In genomic region chr17:50139185-50139783, GRCh38 we compare ENCODE assay signal across 17 cellular contexts. TPM values are rescaled to one million over a fixed set of nuclear protein-coding genes. Genes with fewer than 3 reads are reported as not detected.
DNase-seq lines count a peak whose midpoint lies in the region; ATAC-seq and TF ChIP-seq lines count a peak whose summit lies in the region.
"Had no signal": no experiment of that assay in that cellular context is flagged by ENCODE, and none has a peak within 500 bp of the region (broad histone marks: within the 10 kb centered on the region; RNA-seq: fewer than 3 reads in every experiment).

No MANE protein-coding gene starts in this region.

- no peak for DNase-seq in left ventricle myocardium inferior
- DNase-seq in cardiac septum (ENCODE audit: low spot score): no peak
- DNase-seq in activated T-helper 1 cell treated with anti-CD3 and anti-CD28 coated beads, Interleukin-12 subunit alpha, Interleukin-12 subunit beta, Interleukin-2, Interleukin-4 antibody, amounts not matched to agents 30 ng/mL and 10 ng/mL and 1 ng/mL, durations not matched to agents 14 hours and 24 hours and 36 hours (ENCODE audit: low spot score): no peak
- DNase-seq in naive B cell: no peak
- no peak for DNase-seq in upper lobe of left lung
- no peak for DNase-seq in activated T-cell treated with anti-CD3 and anti-CD28 coated beads, Interleukin-2, amount 50 U/mL, for 48 hours
- no peak for DNase-seq in T1000 (lab: John Stamatoyannopoulos, UW)
- no peak for DNase-seq in UCSD-AML1 (lab: John Stamatoyannopoulos, UW; ENCODE audit: unreplicated experiment)

- H3K9me3 Mint-ChIP-seq in activated T-helper 1 cell treated with anti-CD3 and anti-CD28 coated beads, Interleukin-12 subunit alpha, Interleukin-12 subunit beta, Interleukin-2, Interleukin-4 antibody, amounts not matched to agents 30 ng/mL and 10 ng/mL and 1 ng/mL, durations not matched to agents 14 hours and 24 hours and 36 hours: no peaks in the 10 kb centered on the region
- H3K9me3 Mint-ChIP-seq in naive B cell: no peaks in the 10 kb centered on the region
- H3K9me3 Mint-ChIP-seq: activated CD4-positive, alpha-beta T cell treated with anti-CD3 and anti-CD28 coated beads, Interleukin-2, amount 10 ng/mL, durations not matched to agents 24 days and 14 days had no signal

- H3K4me1 ChIP-seq in left ventricle myocardium inferior (peaks cover 47% of the 10 kb centered on the region), upper lobe of left lung (peaks cover 36 to 50% (median 39%) of the 10 kb centered on the region in 4 donors)

- H3K4me1 Mint-ChIP-seq in activated T-helper 1 cell treated with anti-CD3 and anti-CD28 coated beads, Interleukin-12 subunit alpha, Interleukin-12 subunit beta, Interleukin-2, Interleukin-4 antibody, amounts not matched to agents 30 ng/mL and 10 ng/mL and 1 ng/mL, durations not matched to agents 14 hours and 24 hours and 36 hours (ENCODE audit: low read depth): peaks cover 71% of the 10 kb centered on the region
- peaks cover 66 to 69% (median 68%) of the 10 kb centered on the region in 3 donors for H3K4me1 Mint-ChIP-seq in naive B cell

- peak overlapping the region; percentile 72 for H3K4me3 Mint-ChIP-seq in activated T-helper 1 cell treated with anti-CD3 and anti-CD28 coated beads, Interleukin-12 subunit alpha, Interleukin-12 subunit beta, Interleukin-2, Interleukin-4 antibody, amounts not matched to agents 30 ng/mL and 10 ng/mL and 1 ng/mL, durations not matched to agents 14 hours and 24 hours and 36 hours
- no peak overlapping the region for H3K4me3 Mint-ChIP-seq in naive B cell

- no peak for TF ChIP-seq CTCF in left ventricle myocardium inferior (IDR thresholded peaks at IDR 0.05; ENCODE audit: borderline replicate concordance)
- TF ChIP-seq CTCF in upper lobe of left lung (IDR thresholded peaks at IDR 0.05): no peak

- H3K27me3 Mint-ChIP-seq in activated T-helper 1 cell treated with anti-CD3 and anti-CD28 coated beads, Interleukin-12 subunit alpha, Interleukin-12 subunit beta, Interleukin-2, Interleukin-4 antibody, amounts not matched to agents 30 ng/mL and 10 ng/mL and 1 ng/mL, durations not matched to agents 14 hours and 24 hours and 36 hours (ENCODE audit: insufficient read depth): no peaks in the 10 kb centered on the region
- no peaks in the 10 kb centered on the region for H3K27me3 Mint-ChIP-seq in naive B cell
- H3K27me3 Mint-ChIP-seq: activated CD4-positive, alpha-beta T cell treated with anti-CD3 and anti-CD28 coated beads, Interleukin-2, amount 10 ng/mL, durations not matched to agents 24 days and 14 days had no signal

- 80 to 85% methylated on average over 13 to 15 of the region's 15 CpGs for WGBS in upper lobe of left lung, 2 donors

- H3K36me3 ChIP-seq in left ventricle myocardium inferior (peaks cover 97% of the 10 kb centered on the region), upper lobe of left lung (peaks cover 22 to 98% (median 89%) of the 10 kb centered on the region in 4 donors)

- intact Hi-C loops in left ventricle myocardium inferior (cut with micrococcal nuclease): no loop called here
- intact Hi-C loops in cardiac septum (cut with DNase I): no loop called here
- intact Hi-C loops in activated T-helper 1 cell treated with anti-CD3 and anti-CD28 coated beads, Interleukin-12 subunit alpha, Interleukin-12 subunit beta, Interleukin-2, Interleukin-4 antibody, amounts not matched to agents 30 ng/mL and 10 ng/mL and 1 ng/mL, durations not matched to agents 14 hours and 24 hours and 36 hours (cut with micrococcal nuclease): no loop called here

- H3K27ac ChIP-seq in left ventricle myocardium inferior (replicated peaks) (peak overlapping the region; percentile 74), upper lobe of left lung (peak overlapping the region in 3 of 4 donors; percentile 18 to 79 (median 62))
- H3K27ac ChIP-seq: PC-9, tibial nerve had no signal

- H3K9me3 ChIP-seq in left ventricle myocardium inferior (replicated peaks): no peaks in the 10 kb centered on the region
- H3K9me3 ChIP-seq in upper lobe of left lung: no peaks in the 10 kb centered on the region
- H3K9me3 ChIP-seq: esophagus muscularis mucosa, mucosa of descending colon, tibial nerve had no signal

- H3K27me3 ChIP-seq in left ventricle myocardium inferior (ENCODE audit: low read depth): no peaks in the 10 kb centered on the region
- H3K27me3 ChIP-seq in upper lobe of left lung: no peaks in the 10 kb centered on the region
- H3K27me3 ChIP-seq: esophagus muscularis mucosa, tibial nerve had no signal

- no peak for TF ChIP-seq EP300 in upper lobe of left lung (IDR thresholded peaks at IDR 0.05)

- H3K36me3 Mint-ChIP-seq in activated T-helper 1 cell treated with anti-CD3 and anti-CD28 coated beads, Interleukin-12 subunit alpha, Interleukin-12 subunit beta, Interleukin-2, Interleukin-4 antibody, amounts not matched to agents 30 ng/mL and 10 ng/mL and 1 ng/mL, durations not matched to agents 14 hours and 24 hours and 36 hours (ENCODE audit: low read depth): peaks cover 71% of the 10 kb centered on the region
- H3K36me3 Mint-ChIP-seq in naive B cell: peaks cover 16 to 46% of the 10 kb centered on the region in 2 donors

- no peak overlapping the region for H3K4me3 ChIP-seq in left ventricle myocardium inferior
- no peak overlapping the region for H3K4me3 ChIP-seq in upper lobe of left lung
- H3K4me3 ChIP-seq: esophagus muscularis mucosa, mucosa of descending colon, PC-9, tibial nerve had no signal

- TF ChIP-seq POLR2A in upper lobe of left lung (IDR thresholded peaks at IDR 0.05): no peak

- ATAC-seq in naive B cell (ENCODE audit: low read depth in 2 of 2): no peak
- ATAC-seq in upper lobe of left lung (ENCODE audit: low FRiP score in 2 of 2): no peak

- H3K27ac Mint-ChIP-seq in activated T-helper 1 cell treated with anti-CD3 and anti-CD28 coated beads, Interleukin-12 subunit alpha, Interleukin-12 subunit beta, Interleukin-2, Interleukin-4 antibody, amounts not matched to agents 30 ng/mL and 10 ng/mL and 1 ng/mL, durations not matched to agents 14 hours and 24 hours and 36 hours: peak overlapping the region; percentile 79
- H3K27ac Mint-ChIP-seq in naive B cell: peak overlapping the region in 4 of 6 donors; percentile 86 to 98 (median 89)

RNA-seq across cellular contexts. Expression of gene SAMD14, which starts 9.3 kb away (rescaled TPM):
- total RNA-seq in left ventricle myocardium inferior (1.6 TPM), cardiac septum (4.4 TPM), upper lobe of left lung (10 to 100 TPM in 2 of 6 donors, 1 to 10 TPM in 3, under 1 TPM in 1; 0.49 to 16.8 (median 5.6) TPM)
- total RNA-seq in activated T-helper 1 cell treated with anti-CD3 and anti-CD28 coated beads, Interleukin-12 subunit alpha, Interleukin-12 subunit beta, Interleukin-2, Interleukin-4 antibody, amounts not matched to agents 30 ng/mL and 10 ng/mL and 1 ng/mL, durations not matched to agents 14 hours and 24 hours and 36 hours: 1.6 and 3.6 TPM in 2 replicates
- under 1 TPM in 2 of 6 donors, not detected in 4; 0.11 to 0.31 TPM for polyA plus RNA-seq in naive B cell (ENCODE audit: low read depth in 6 of 6)

RNA-seq across cellular contexts. Expression of gene PPP1R9B, which starts 11.2 kb away (rescaled TPM):
- total RNA-seq in left ventricle myocardium inferior: 33.0 TPM
- 46.1 TPM for total RNA-seq in cardiac septum
- total RNA-seq in activated T-helper 1 cell treated with anti-CD3 and anti-CD28 coated beads, Interleukin-12 subunit alpha, Interleukin-12 subunit beta, Interleukin-2, Interleukin-4 antibody, amounts not matched to agents 30 ng/mL and 10 ng/mL and 1 ng/mL, durations not matched to agents 14 hours and 24 hours and 36 hours: 97.1 and 101 TPM in 2 replicates
- polyA plus RNA-seq in naive B cell (ENCODE audit: low read depth in 6 of 6): 1 to 10 TPM in 5 of 6 donors, under 1 TPM in 1; 0.55 to 3.5 (median 2.3) TPM
- total RNA-seq in upper lobe of left lung: 100 to 1,000 TPM in 1 of 6 donors, 10 to 100 TPM in 5; 37.5 to 121 (median 74.7) TPM

RNA-seq across cellular contexts. Expression of gene SGCA, which starts 26.5 kb away (rescaled TPM):
- total RNA-seq in left ventricle myocardium inferior: 137 TPM
- 159 TPM for total RNA-seq in cardiac septum
- total RNA-seq in activated T-helper 1 cell treated with anti-CD3 and anti-CD28 coated beads, Interleukin-12 subunit alpha, Interleukin-12 subunit beta, Interleukin-2, Interleukin-4 antibody, amounts not matched to agents 30 ng/mL and 10 ng/mL and 1 ng/mL, durations not matched to agents 14 hours and 24 hours and 36 hours: 0.32 and 0.49 TPM in 2 replicates
- polyA plus RNA-seq in naive B cell (ENCODE audit: low read depth in 6 of 6): 10 to 100 TPM in 1 of 6 donors, 1 to 10 TPM in 5; 2.0 to 16.6 (median 3.5) TPM
- 10 to 100 TPM in 5 of 6 donors, 1 to 10 TPM in 1; 1.6 to 19.7 (median 14.1) TPM for total RNA-seq in upper lobe of left lung
- total RNA-seq: glomerular endothelial cell, MCF 10A, occipital lobe, PC-9, SK-MEL-5 had no signal

RNA-seq across cellular contexts. Expression of gene PDK2, which starts 44.1 kb away (rescaled TPM):
- total RNA-seq in left ventricle myocardium inferior (206 TPM), cardiac septum (131 TPM), upper lobe of left lung (10 to 100 TPM; 15.7 to 80.7 (median 34.9) TPM)
- 13.7 and 16.9 TPM in 2 replicates for total RNA-seq in activated T-helper 1 cell treated with anti-CD3 and anti-CD28 coated beads, Interleukin-12 subunit alpha, Interleukin-12 subunit beta, Interleukin-2, Interleukin-4 antibody, amounts not matched to agents 30 ng/mL and 10 ng/mL and 1 ng/mL, durations not matched to agents 14 hours and 24 hours and 36 hours
- 10 to 100 TPM; 33.4 to 49.6 (median 40.3) TPM for polyA plus RNA-seq in naive B cell (ENCODE audit: low read depth in 6 of 6)
